Comparison of ENCODE assay signal across 1 cellular context in the genomic region with DNA sequence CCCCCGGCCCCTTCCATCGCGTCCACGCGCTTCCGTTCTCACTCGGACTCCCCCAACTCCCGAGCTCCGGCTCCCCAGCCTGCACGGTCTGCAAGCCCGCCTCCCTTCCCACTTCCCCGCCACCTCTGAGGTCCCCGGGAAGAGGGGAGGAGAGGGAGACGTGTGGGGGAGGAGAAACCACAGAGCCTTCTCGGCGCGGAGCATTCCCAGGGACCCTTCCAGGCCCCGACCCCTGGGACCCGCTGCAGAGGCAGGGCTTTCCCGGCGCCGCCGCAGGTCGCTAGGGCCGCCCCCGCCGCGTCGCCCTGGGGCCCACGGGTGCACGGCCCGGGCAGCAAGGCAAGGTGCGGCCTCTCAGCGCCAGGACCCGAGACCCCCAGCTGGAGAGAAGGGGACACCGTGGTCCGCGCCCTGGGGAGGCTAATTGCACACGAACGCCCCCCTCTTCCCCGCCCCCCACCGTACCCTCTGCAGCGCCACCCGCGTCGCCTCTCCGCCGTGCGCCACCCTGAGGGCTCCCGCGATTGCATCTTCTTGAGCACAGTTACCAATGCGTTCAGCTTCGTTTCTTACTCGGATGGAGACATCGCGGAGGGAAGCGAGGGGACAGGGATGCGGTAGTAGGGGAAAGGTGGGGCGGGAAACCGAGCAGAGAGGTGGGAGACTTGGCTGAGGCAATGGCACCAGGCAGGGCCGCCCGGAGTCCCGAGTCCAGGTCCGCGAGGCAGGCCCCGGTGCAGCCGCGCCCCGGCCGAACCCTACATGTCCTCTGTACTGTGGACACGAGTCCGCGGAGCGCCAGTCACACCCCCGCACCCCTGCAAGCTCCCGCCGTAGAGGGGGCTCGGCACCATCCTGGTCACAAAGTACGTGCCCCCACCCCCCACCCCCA.
TF ChIP-seq lines count a peak whose summit lies in the region.

No MANE protein-coding gene starts in this region.

TF ChIP-seq in WTC11, 78 proteins besides CTCF, POLR2A, EP300 and RAD21 (continued from another document):
- TF ChIP-seq, protein P1, sequence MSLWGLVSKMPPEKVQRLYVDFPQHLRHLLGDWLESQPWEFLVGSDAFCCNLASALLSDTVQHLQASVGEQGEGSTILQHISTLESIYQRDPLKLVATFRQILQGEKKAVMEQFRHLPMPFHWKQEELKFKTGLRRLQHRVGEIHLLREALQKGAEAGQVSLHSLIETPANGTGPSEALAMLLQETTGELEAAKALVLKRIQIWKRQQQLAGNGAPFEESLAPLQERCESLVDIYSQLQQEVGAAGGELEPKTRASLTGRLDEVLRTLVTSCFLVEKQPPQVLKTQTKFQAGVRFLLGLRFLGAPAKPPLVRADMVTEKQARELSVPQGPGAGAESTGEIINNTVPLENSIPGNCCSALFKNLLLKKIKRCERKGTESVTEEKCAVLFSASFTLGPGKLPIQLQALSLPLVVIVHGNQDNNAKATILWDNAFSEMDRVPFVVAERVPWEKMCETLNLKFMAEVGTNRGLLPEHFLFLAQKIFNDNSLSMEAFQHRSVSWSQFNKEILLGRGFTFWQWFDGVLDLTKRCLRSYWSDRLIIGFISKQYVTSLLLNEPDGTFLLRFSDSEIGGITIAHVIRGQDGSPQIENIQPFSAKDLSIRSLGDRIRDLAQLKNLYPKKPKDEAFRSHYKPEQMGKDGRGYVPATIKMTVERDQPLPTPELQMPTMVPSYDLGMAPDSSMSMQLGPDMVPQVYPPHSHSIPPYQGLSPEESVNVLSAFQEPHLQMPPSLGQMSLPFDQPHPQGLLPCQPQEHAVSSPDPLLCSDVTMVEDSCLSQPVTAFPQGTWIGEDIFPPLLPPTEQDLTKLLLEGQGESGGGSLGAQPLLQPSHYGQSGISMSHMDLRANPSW (CRISPR knock-in tag; conservative IDR thresholded peaks at IDR 0.05; ENCODE audit: low read depth) = no peak
- TF ChIP-seq ATF2 (CRISPR knock-in tag; IDR thresholded peaks at IDR 0.05; ENCODE audit: borderline replicate concordance, low read depth) (no peak), ZNF232 (CRISPR knock-in tag; IDR thresholded peaks at IDR 0.05) (0 out of 2 replicates have a peak, but pooled peaks have one; percentile 26), TEAD1 (CRISPR knock-in tag; IDR thresholded peaks at IDR 0.05) (peak; percentile 55; the same call in 1 of the 2 replicates)
